ENCODE assay signal across 16 cellular contexts in the genomic region with DNA sequence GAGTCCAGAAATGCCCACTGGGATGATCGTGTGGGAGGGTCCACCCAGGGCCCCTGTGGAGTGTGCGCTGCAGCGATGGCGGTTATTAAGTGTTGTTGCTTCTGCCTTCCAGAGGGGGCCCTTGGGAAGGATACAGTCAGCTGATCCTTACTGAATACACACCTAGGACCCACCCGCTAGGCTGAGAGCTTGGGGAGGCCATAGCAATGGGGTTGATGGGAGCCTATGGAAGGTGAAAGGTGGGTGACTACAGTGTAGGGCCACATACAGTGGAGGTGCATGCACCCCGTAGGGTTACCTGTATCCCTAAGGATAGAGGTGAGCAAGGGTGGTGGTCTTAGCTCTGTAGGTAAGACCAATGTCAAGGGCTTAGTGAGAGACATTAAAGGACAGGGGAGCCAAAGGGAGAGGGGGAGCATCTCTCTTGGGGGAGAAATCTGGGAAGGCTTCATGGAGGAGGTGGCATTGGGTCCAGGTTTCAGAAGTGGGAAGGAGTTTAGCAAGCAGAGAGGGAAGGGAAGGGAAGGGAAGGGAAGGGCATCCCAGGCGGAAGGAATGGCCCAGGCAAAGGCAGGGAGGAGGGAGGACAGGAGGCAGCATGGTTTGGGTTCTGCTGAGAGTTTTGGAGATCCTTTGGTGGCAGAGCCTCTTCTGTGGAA.
DNase-seq lines count a peak whose midpoint lies in the region; ATAC-seq, FAIRE-seq and TF ChIP-seq lines count a peak whose summit lies in the region.
"Had no signal": no experiment of that assay in that cellular context is flagged by ENCODE, and none has a peak within 500 bp of the region (broad histone marks: within the 10 kb centered on the region; RNA-seq: fewer than 3 reads in every experiment).

No MANE protein-coding gene starts in this region.

- FAIRE-seq in HepG2 (lab: Jason Lieb, UNC) = no peak

- BruUV-seq in HepG2 (replicated peaks; lab: Mats Ljungman, UMichigan) = no TSS peak

- WGBS in HepG2 (ENCODE audit: low lambda C conversion rate) = 66% methylated on average over 7 of the region's 7 CpGs

- H3K9ac ChIP-seq in HepG2 (ENCODE audit: insufficient read depth, low read depth, low read length) = no peak overlapping the region
- H3K9ac ChIP-seq: KMS-11 had no signal

- H3K4me2 ChIP-seq in HepG2 (ENCODE audit: low read depth, low read length) = no peak overlapping the region

- no peak for DNase-seq in activated naive CD8-positive, alpha-beta T cell treated with anti-CD3 and anti-CD28 coated beads, Interleukin-2, amount 10 ng/mL, durations not matched to agents 7 days and 5 days
- DNase-seq in activated naive CD8-positive, alpha-beta T cell treated with anti-CD3 and anti-CD28 coated beads for 36 hours = no peak
- DNase-seq in NCI-H69 (lab: John Stamatoyannopoulos, UW) = peak; percentile 38
- DNase-seq in HepG2 (ENCODE audit: low spot score) = no peak
- no peak for DNase-seq in activated CD4-positive, alpha-beta T cell treated with anti-CD3 and anti-CD28 coated beads, Interleukin-2, amount 50 U/mL, for 48 hours
- DNase-seq in left cardiac atrium = no peak
- DNase-seq in KG1 (lab: John Stamatoyannopoulos, UW) = no peak
- DNase-seq: CD4-positive, alpha-beta T cell; DMS 273 treated with DMSO at 0.1 percent for 48 hours; H7; HFFc6; NCI-H1694; NCI-H446; NCI-H526 treated with DMSO at 0.1 percent for 48 hours had no signal

- H3K4me3 Mint-ChIP-seq in activated naive CD8-positive, alpha-beta T cell treated with anti-CD3 and anti-CD28 coated beads, Interleukin-2, amount 10 ng/mL, durations not matched to agents 7 days and 5 days = no peak overlapping the region
- H3K4me3 Mint-ChIP-seq in activated naive CD8-positive, alpha-beta T cell treated with anti-CD3 and anti-CD28 coated beads for 36 hours = no peak overlapping the region
- H3K4me3 Mint-ChIP-seq: CD4-positive, alpha-beta T cell; HFFc6 had no signal

- H3K79me2 ChIP-seq in HepG2 (ENCODE audit: insufficient read depth, low read length) = no peaks in the 10 kb centered on the region

- H3K27ac Mint-ChIP-seq in activated naive CD8-positive, alpha-beta T cell treated with anti-CD3 and anti-CD28 coated beads, Interleukin-2, amount 10 ng/mL, durations not matched to agents 7 days and 5 days = peak overlapping the region; percentile 68
- no peak overlapping the region for H3K27ac Mint-ChIP-seq in activated naive CD8-positive, alpha-beta T cell treated with anti-CD3 and anti-CD28 coated beads for 36 hours
- H3K27ac Mint-ChIP-seq: CD4-positive, alpha-beta T cell; HFFc6 had no signal

- CTCF ChIA-PET in HepG2 (lab: Yijun Ruan, JAX; ENCODE audit: low intra/inter-chr PET ratio, low total read pairs) = no interaction called here

- peaks cover 2 to 29% of the 10 kb centered on the region in 2 experiments; a peak in 4 of 5 replicates for H3K27me3 ChIP-seq in HepG2 (ENCODE audit: control insufficient read depth in 1 of 2, insufficient read depth in 2 of 2, low read length in 2 of 2)

- TF ChIP-seq POLR2A in HepG2 (IDR thresholded peaks at IDR 0.05; ENCODE audit: insufficient read depth in 1 of 2, low read depth in 2 of 2, low read length in 2 of 2) = no peak

- no peak for TF ChIP-seq RAD21 in HepG2 (CRISPR knock-in tag; IDR thresholded peaks at IDR 0.05)

- TF ChIP-seq CTCF in HepG2 (CRISPR knock-in tag; IDR thresholded peaks at IDR 0.05) = no peak

- in situ Hi-C loops in HepG2 (cut with HindIII; ENCODE audit: extremely low pct_ligation_motif_present, low pct_unique_long_range_greater_than_20kb) = no loop called here

- H2AFZ ChIP-seq in HepG2 (ENCODE audit: low read length) = no peak overlapping the region

- intact Hi-C loops in HepG2 (cut with micrococcal nuclease; ENCODE audit: unreplicated experiment) = no loop called here
- intact Hi-C loops in left cardiac atrium (cut with DNase I) = no loop called here

- H3K27ac ChIP-seq in HepG2 (ENCODE audit: extremely low read length, insufficient read depth, low read length) = no peak overlapping the region
- H3K27ac ChIP-seq: KMS-11 had no signal

- H3K27me3 Mint-ChIP-seq in activated naive CD8-positive, alpha-beta T cell treated with anti-CD3 and anti-CD28 coated beads, Interleukin-2, amount 10 ng/mL, durations not matched to agents 7 days and 5 days = peaks cover 4% of the 10 kb centered on the region
- H3K27me3 Mint-ChIP-seq in activated naive CD8-positive, alpha-beta T cell treated with anti-CD3 and anti-CD28 coated beads for 36 hours = no peaks in the 10 kb centered on the region
- H3K27me3 Mint-ChIP-seq: CD4-positive, alpha-beta T cell had no signal

- ATAC-seq in activated naive CD8-positive, alpha-beta T cell treated with anti-CD3 and anti-CD28 coated beads, Interleukin-2, amount 10 ng/mL, durations not matched to agents 7 days and 5 days (ENCODE audit: low read depth) = no peak
- ATAC-seq in HepG2 = peak; percentile 32; the same call in 2 of the 3 replicates
- ATAC-seq in left cardiac atrium = no peak
- ATAC-seq: SK-N-SH treated with all-trans-retinoic acid at 6 μM for 48 hours had no signal

- POLR2A ChIA-PET in activated naive CD8-positive, alpha-beta T cell treated with anti-CD3 and anti-CD28 coated beads, Interleukin-2, amount 10 ng/mL, durations not matched to agents 7 days and 5 days (lab: Charles Lee) = no interaction called here
- POLR2A ChIA-PET in HepG2 (lab: Yijun Ruan, JAX) = no interaction called here

- H3K4me1 Mint-ChIP-seq in activated naive CD8-positive, alpha-beta T cell treated with anti-CD3 and anti-CD28 coated beads, Interleukin-2, amount 10 ng/mL, durations not matched to agents 7 days and 5 days = peaks cover 8% of the 10 kb centered on the region
- H3K4me1 Mint-ChIP-seq in activated naive CD8-positive, alpha-beta T cell treated with anti-CD3 and anti-CD28 coated beads for 36 hours = peaks cover 26% of the 10 kb centered on the region

- no peaks in the 10 kb centered on the region for H4K20me1 ChIP-seq in HepG2 (ENCODE audit: insufficient read depth, low read length)

- H3K4me3 ChIP-seq in HepG2 (replicated peaks in 1 of 3; ENCODE audit: insufficient read depth in 1 of 3, low read depth in 2 of 3, low read length in 3 of 3) = no peak overlapping the region

- no peak for TF ChIP-seq EP300 in HepG2 (IDR thresholded peaks at IDR 0.05; ENCODE audit: low read depth in 2 of 2, low read length in 2 of 2)
- no peak for TF ChIP-seq EP300 in HepG2 (CRISPR knock-in tag; IDR thresholded peaks at IDR 0.05; ENCODE audit: borderline replicate concordance)

- H3K9me3 ChIP-seq in HepG2 (ENCODE audit: low read length) = no peaks in the 10 kb centered on the region

- H3K4me1 ChIP-seq in HepG2 (ENCODE audit: insufficient read depth, low read length) = no peaks in the 10 kb centered on the region

- H3K9me3 Mint-ChIP-seq in activated naive CD8-positive, alpha-beta T cell treated with anti-CD3 and anti-CD28 coated beads, Interleukin-2, amount 10 ng/mL, durations not matched to agents 7 days and 5 days = peaks cover 2% of the 10 kb centered on the region
- no peaks in the 10 kb centered on the region for H3K9me3 Mint-ChIP-seq in activated naive CD8-positive, alpha-beta T cell treated with anti-CD3 and anti-CD28 coated beads for 36 hours
- H3K9me3 Mint-ChIP-seq: CD4-positive, alpha-beta T cell; HFFc6 had no signal

- H3K36me3 Mint-ChIP-seq in activated naive CD8-positive, alpha-beta T cell treated with anti-CD3 and anti-CD28 coated beads, Interleukin-2, amount 10 ng/mL, durations not matched to agents 7 days and 5 days = no peaks in the 10 kb centered on the region
- no peaks in the 10 kb centered on the region for H3K36me3 Mint-ChIP-seq in activated naive CD8-positive, alpha-beta T cell treated with anti-CD3 and anti-CD28 coated beads for 36 hours

- no peaks in the 10 kb centered on the region for H3K36me3 ChIP-seq in HepG2 (replicated peaks in 1 of 2; ENCODE audit: control insufficient read depth in 1 of 2, insufficient read depth in 2 of 2, low read length in 2 of 2)

TF ChIP-seq in HepG2, 621 proteins besides CTCF, POLR2A, EP300 and RAD21:
- TF ChIP-seq ZNF441 (CRISPR knock-in tag; IDR thresholded peaks at IDR 0.05; ENCODE audit: borderline replicate concordance) = no peak
- peak; percentile 33 for TF ChIP-seq ZFP36 (IDR thresholded peaks at IDR 0.05; ENCODE audit: borderline replicate concordance, low read depth, low read length, partially characterized antibody)
- no peak for TF ChIP-seq MZF1 (CRISPR knock-in tag; IDR thresholded peaks at IDR 0.05; ENCODE audit: borderline replicate concordance)
TF ChIP-seq in HepG2: peak in this region for 1.
